In the genomic region with DNA sequence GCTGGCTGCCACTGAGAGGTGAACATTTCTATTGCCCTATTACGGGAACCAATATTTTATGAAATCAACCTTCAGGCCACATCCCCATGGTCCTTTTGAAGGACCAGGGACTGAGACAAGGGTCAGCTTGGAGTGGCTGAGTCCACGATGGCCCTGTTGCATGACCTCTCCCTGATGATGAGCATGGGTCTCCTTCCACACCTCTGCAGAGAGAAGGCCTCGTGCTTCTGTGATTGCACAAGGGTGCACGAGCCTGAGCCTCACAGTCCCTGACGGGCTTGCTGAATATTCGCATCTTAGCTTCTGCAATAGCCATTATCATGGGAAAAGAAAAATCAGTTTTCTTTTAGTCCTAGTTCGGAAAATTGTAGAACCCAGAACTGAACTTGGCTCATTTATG, we compare ENCODE assay signal across 23 cellular contexts.
DNase-seq lines count a peak whose midpoint lies in the region; ATAC-seq and TF ChIP-seq lines count a peak whose summit lies in the region.
"Had no signal": no experiment of that assay in that cellular context is flagged by ENCODE, and none has a peak within 500 bp of the region (broad histone marks: within the 10 kb centered on the region; RNA-seq: fewer than 3 reads in every experiment).

No MANE protein-coding gene starts in this region.

- H3K4me3 ChIP-seq in RWPE2 (ENCODE audit: severe bottlenecking) (no peak overlapping the region), coronary artery (no peak overlapping the region), gastroesophageal sphincter (no peak overlapping the region)
- H3K4me3 ChIP-seq: A549; BLaER1 treated with 17β-estradiol and CSF1 and Interleukin-3, amounts not matched to agents 10 nM and 100 nM; HAP-1 had no signal

- TF ChIP-seq POLR2A in gastroesophageal sphincter (IDR thresholded peaks at IDR 0.05), result no peak

- H3K4me1 Mint-ChIP-seq in type B pancreatic cell (ENCODE audit: unreplicated experiment), result no peaks in the 10 kb centered on the region
- H3K4me1 Mint-ChIP-seq: CD14-positive monocyte; CD8-positive, alpha-beta memory T cell had no signal

- H3K27ac ChIP-seq in RWPE2 (ENCODE audit: poor library complexity, severe bottlenecking) (no peak overlapping the region), coronary artery (no peak overlapping the region), gastroesophageal sphincter (no peak overlapping the region)
- H3K27ac ChIP-seq: A549; BLaER1 treated with 17β-estradiol and CSF1 and Interleukin-3, amounts not matched to agents 10 nM and 100 nM had no signal

- DNase-seq in RWPE2 (ENCODE audit: low spot score), result peak; percentile 19
- DNase-seq in coronary artery (ENCODE audit: low spot score), result peak; percentile 45
- DNase-seq in islet precursor cell, result peak; percentile 28
- DNase-seq in type B pancreatic cell (ENCODE audit: extremely low spot score, unreplicated experiment), result peak; percentile 37
- no peak for DNase-seq in NCI-H2081 treated with DMSO at 0.1 percent for 48 hours (lab: John Stamatoyannopoulos, UW)
- DNase-seq: 8988T; ACHN; AML-193; BE2C; CD4-positive, alpha-beta T cell; CD8-positive, alpha-beta memory T cell; DMS 273 treated with DMSO at 0.1 percent for 48 hours; DMS53; DMS79 treated with DMSO at 0.1 percent for 48 hours; GF-D8; GOT3; HFFc6 had no signal

- TF ChIP-seq EP300 in gastroesophageal sphincter (IDR thresholded peaks at IDR 0.05), result no peak

- ATAC-seq in RWPE2 (ENCODE audit: low read depth) (no peak), HG03108 (IDR thresholded peaks at IDR 0.05; ENCODE audit: unreplicated experiment) (no peak), gastroesophageal sphincter (no peak)
- ATAC-seq: A549 had no signal

- no peak overlapping the region for H3K4me3 Mint-ChIP-seq in type B pancreatic cell
- H3K4me3 Mint-ChIP-seq: CD14-positive monocyte; CD4-positive, alpha-beta T cell; CD8-positive, alpha-beta memory T cell; HFFc6 had no signal

- H3K27ac Mint-ChIP-seq in type B pancreatic cell, result no peak overlapping the region
- H3K27ac Mint-ChIP-seq: CD14-positive monocyte; CD4-positive, alpha-beta T cell; CD8-positive, alpha-beta memory T cell; HFFc6 had no signal

- 71 to 80% methylated on average over 1 to 4 of the region's 7 CpGs for WGBS in gastroesophageal sphincter (ENCODE audit: low coverage in 1 of 2), 2 donors

- no peaks in the 10 kb centered on the region for H3K9me3 Mint-ChIP-seq in type B pancreatic cell

- H3K27me3 ChIP-seq in RWPE2 (ENCODE audit: insufficient read depth, poor library complexity, severe bottlenecking) (no peaks in the 10 kb centered on the region), gastroesophageal sphincter (no peaks in the 10 kb centered on the region)
- H3K27me3 ChIP-seq: BE2C; BLaER1 treated with 17β-estradiol and CSF1 and Interleukin-3, amounts not matched to agents 10 nM and 100 nM had no signal

- H3K36me3 Mint-ChIP-seq in type B pancreatic cell, result no peaks in the 10 kb centered on the region
- H3K36me3 Mint-ChIP-seq: CD14-positive monocyte; CD8-positive, alpha-beta memory T cell had no signal

- no peaks in the 10 kb centered on the region for H3K36me3 ChIP-seq in RWPE2 (ENCODE audit: low read depth)
- H3K36me3 ChIP-seq in gastroesophageal sphincter, result no peaks in the 10 kb centered on the region
- H3K36me3 ChIP-seq: BE2C; BLaER1 treated with 17β-estradiol and CSF1 and Interleukin-3, amounts not matched to agents 10 nM and 100 nM; HAP-1 had no signal

- TF ChIP-seq CTCF in RWPE2 (IDR thresholded peaks at IDR 0.05; ENCODE audit: poor library complexity, severe bottlenecking) (no peak), coronary artery (IDR thresholded peaks at IDR 0.05) (no peak), type B pancreatic cell (conservative IDR thresholded peaks at IDR 0.05) (no peak), gastroesophageal sphincter (IDR thresholded peaks at IDR 0.05) (no peak)

- H3K4me1 ChIP-seq in RWPE2 (ENCODE audit: insufficient read depth, poor library complexity, severe bottlenecking) (peaks cover 4% of the 10 kb centered on the region), gastroesophageal sphincter (no peaks in the 10 kb centered on the region)
- H3K4me1 ChIP-seq: A549, BE2C, HAP-1 had no signal

- H3K27me3 Mint-ChIP-seq in type B pancreatic cell, result no peaks in the 10 kb centered on the region
- H3K27me3 Mint-ChIP-seq: CD4-positive, alpha-beta T cell; CD8-positive, alpha-beta memory T cell had no signal

- no peaks in the 10 kb centered on the region for H3K9me3 ChIP-seq in RWPE2 (ENCODE audit: severe bottlenecking)
- H3K9me3 ChIP-seq in gastroesophageal sphincter, result peaks cover 0 to 4% (median 0%) of the 10 kb centered on the region in 3 donors
- H3K9me3 ChIP-seq: A549, BE2C, HAP-1 had no signal
